12 cellular contexts compared by ENCODE assay signal in genomic region chr2:158999458-158999857, GRCh38. TPM values are rescaled to one million over a fixed set of nuclear protein-coding genes. Genes with fewer than 3 reads are reported as not detected.
DNase-seq lines count a peak whose midpoint lies in the region; ATAC-seq and TF ChIP-seq lines count a peak whose summit lies in the region.
"Had no signal": no experiment of that assay in that cellular context is flagged by ENCODE, and none has a peak within 500 bp of the region (broad histone marks: within the 10 kb centered on the region; RNA-seq: fewer than 3 reads in every experiment).

No MANE protein-coding gene starts in this region.

- peak; percentile 50 for DNase-seq in SIG-M5 treated with dmso at 0.1 percent for 504 hours (lab: John Stamatoyannopoulos, UW; ENCODE audit: unreplicated experiment)
- DNase-seq in SIG-M5 (lab: John Stamatoyannopoulos, UW) = no peak
- DNase-seq in foreskin keratinocyte = peak in 1 of 2 donors; percentile 17
- DNase-seq in superior temporal gyrus (ENCODE audit: extremely low spot score) = peak; percentile 60
- no peak for DNase-seq in stimulated activated naive CD4-positive, alpha-beta T cell (lab: John Stamatoyannopoulos, UW)
- DNase-seq in activated CD4-positive, CD25-positive, alpha-beta regulatory T cell treated with anti-CD3 and anti-CD28 coated beads, Interleukin-2, amount 50 U/mL, for 72 hours = no peak
- DNase-seq: activated T-cell treated with anti-CD3 and anti-CD28 coated beads for 4 hours; NCI-H2029 treated with DMSO at 0.1 percent for 48 hours; stimulated activated CD4-positive, alpha-beta T cell treated with anti-CD3 and anti-CD28 coated beads, Interleukin-1b, Interleukin-23, amount 100 ng/mL, for 48 hours had no signal

- H3K27ac ChIP-seq in VCaP = peak overlapping the region; percentile 33
- no peak overlapping the region for H3K27ac ChIP-seq in foreskin keratinocyte

- TF ChIP-seq CTCF in VCaP (conservative IDR thresholded peaks at IDR 0.05) (no peak), foreskin keratinocyte (conservative IDR thresholded peaks at IDR 0.05) (no peak)

- H3K27me3 ChIP-seq in foreskin keratinocyte = no peaks in the 10 kb centered on the region

- ATAC-seq in foreskin keratinocyte (peak; percentile 37), HG03108 (IDR thresholded peaks at IDR 0.05; ENCODE audit: unreplicated experiment) (no peak)
- ATAC-seq: HCT116 had no signal

- H3K4me1 ChIP-seq in foreskin keratinocyte = peaks cover 22% of the 10 kb centered on the region

RNA-seq across cellular contexts. Expression of gene TANC1, which starts 31.0 kb away (rescaled TPM):
- total RNA-seq in foreskin keratinocyte = 28.0 and 29.7 TPM in 2 replicates
- polyA plus RNA-seq in foreskin keratinocyte = 6.2 and 7.4 TPM in 2 replicates

Comparison
In these comparisons a context has a peak if more than half of its experiments do, and no peak if none do; other contexts are left out.
1. DNase-seq: peak in SIG-M5 treated with dmso at 0.1 percent for 504 hours (single experiment) and superior temporal gyrus (single experiment); none in SIG-M5 (single experiment), stimulated activated naive CD4-positive, alpha-beta T cell (0 of 6) and activated CD4-positive, CD25-positive, alpha-beta regulatory T cell treated with anti-CD3 and anti-CD28 coated beads, Interleukin-2, amount 50 U/mL, for 72 hours (single experiment).